8 cellular contexts compared by ENCODE assay signal in genomic region chr2:55419514-55420243, GRCh38. TPM values are rescaled to one million over a fixed set of nuclear protein-coding genes. Genes with fewer than 3 reads are reported as not detected.
A peak's percentile ranks its signal among the peaks of the same experiment; 100 is the strongest.
DNase-seq lines count a peak whose midpoint lies in the region; ATAC-seq and TF ChIP-seq lines count a peak whose summit lies in the region.

Gene CCDC88A (minus strand): TSS chr2:55419856. CDS start chr2:55419079, 777 bp downstream.

- peaks cover 46% of the 10 kb centered on the region for H3K4me1 Mint-ChIP-seq in activated B cell treated with CpG ODN at 0.5 μM for 24 hours

- peak; percentile 95 for DNase-seq in AG08396 (ENCODE audit: low spot score)
- DNase-seq in NCI-H226: peak; percentile 94
- DNase-seq in activated B cell treated with CpG ODN at 0.5 μM for 24 hours: peak; percentile 86
- peak; percentile 84 for DNase-seq in central memory CD4-positive, alpha-beta T cell
- peak; percentile 99 for DNase-seq in iris pigment epithelial cell (ENCODE audit: low read depth)
- peak; percentile 77 to 87 for DNase-seq in stimulated activated CD4-positive, alpha-beta T cell treated with anti-CD3 and anti-CD28 coated beads, Interleukin-12 subunit alpha, Interleukin-12 subunit beta, amount 100 ng/mL, for 24 hours (ENCODE audit: low read depth in 2 of 2)

- peak within 1 kb of the TSS; percentile 92 for H3K27ac Mint-ChIP-seq in activated B cell treated with CpG ODN at 0.5 μM for 24 hours

- H3K27me3 Mint-ChIP-seq in activated B cell treated with CpG ODN at 0.5 μM for 24 hours: no peaks in the 10 kb centered on the region

- peaks cover 8% of the 10 kb centered on the region for H3K36me3 Mint-ChIP-seq in activated B cell treated with CpG ODN at 0.5 μM for 24 hours (ENCODE audit: low read depth)

- intact Hi-C loops in activated B cell treated with CpG ODN at 0.5 μM for 24 hours (cut with micrococcal nuclease): loop anchor here (1.0 to 5.0 kb wide), 11 partner anchors 17 to 1317 kb away; partner anchors contain the start of genes CFAP36, CLHC1, EML6 and MTIF2

- peak; percentile 79 for TF ChIP-seq POLR2A in GM18951 (IDR thresholded peaks at IDR 0.05; ENCODE audit: extremely low read depth, insufficient read depth, insufficient read length)

- ATAC-seq in HG03175 (IDR thresholded peaks at IDR 0.05; ENCODE audit: unreplicated experiment) (peak; percentile 84), activated B cell treated with CpG ODN at 0.5 μM for 24 hours (ENCODE audit: low read depth) (peak; percentile 87)

- no peaks in the 10 kb centered on the region for H3K9me3 Mint-ChIP-seq in activated B cell treated with CpG ODN at 0.5 μM for 24 hours

- in situ Hi-C loops in GM18951 (cut with MboI; ENCODE audit: low sequenced_read_pairs, unreplicated experiment): no loop called here

- TF ChIP-seq CTCF in activated B cell treated with CpG ODN at 0.5 μM for 24 hours (IDR thresholded peaks at IDR 0.05): no peak

- H3K4me3 Mint-ChIP-seq in activated B cell treated with CpG ODN at 0.5 μM for 24 hours: peak within 1 kb of the TSS; percentile 95

- CTCF ChIA-PET in activated B cell treated with CpG ODN at 0.5 μM for 24 hours (lab: Charles Lee): interaction anchor here (1.8 kb wide), 1 partner anchor 11 kb away, joined by 3 read pairs; no protein-coding TSS in a partner anchor

- POLR2A ChIA-PET in activated B cell treated with CpG ODN at 0.5 μM for 24 hours (lab: Charles Lee): interaction anchor here (0.5 to 1.3 kb wide), 8 partner anchors 16 to 370 kb away, joined by 3 to 5 read pairs (median 4); partner anchors contain the start of genes CFAP36, CLHC1, RPS27A and RTN4

RNA-seq across cellular contexts. Expression of gene CCDC88A, which starts in this region (rescaled TPM):
- 25.6 and 35.6 TPM in 2 replicates for total RNA-seq in activated B cell treated with CpG ODN at 0.5 μM for 24 hours

Comparison
In these comparisons a context has a peak if more than half of its experiments do, and no peak if none do; other contexts are left out.
1. Peak in every context shown above with its lines: DNase-seq and ATAC-seq.